Comparison of ENCODE assay signal across 1 cellular context in the genomic region with DNA sequence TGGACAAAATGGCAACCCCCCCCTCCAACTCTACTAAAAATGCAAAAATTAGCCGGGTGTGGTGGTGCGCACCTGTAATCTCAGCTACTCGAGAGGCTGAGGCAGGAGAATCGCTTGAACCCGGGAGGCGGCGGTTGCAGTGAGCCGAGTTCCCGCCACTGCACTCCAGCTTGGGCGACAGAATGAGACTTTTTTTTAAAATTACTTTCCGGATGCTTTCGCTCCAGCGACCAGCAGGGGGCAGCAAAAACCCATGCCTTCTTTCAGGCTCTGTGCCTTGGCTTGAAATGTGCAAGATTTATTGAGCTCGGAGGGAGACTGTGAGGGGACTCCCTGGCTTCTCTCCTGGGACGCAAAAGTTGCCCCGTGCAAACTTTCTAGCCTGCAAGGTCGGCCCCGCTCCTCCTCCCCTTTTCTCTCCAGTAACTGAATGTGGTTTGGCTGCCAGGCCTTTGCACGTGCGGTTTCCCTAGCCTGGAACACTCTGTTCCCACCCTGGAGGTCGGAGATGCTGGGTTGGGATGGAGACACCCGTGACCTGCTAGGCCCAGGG.
TF ChIP-seq lines count a peak whose summit lies in the region.

No MANE protein-coding gene starts in this region.

TF ChIP-seq in H1, 55 proteins besides CTCF, POLR2A, EP300 and RAD21 (continued from another document):
- TF ChIP-seq YY1 (IDR thresholded peaks at IDR 0.05; ENCODE audit: low read depth, low read length) (no peak), CTBP2 (IDR thresholded peaks at IDR 0.05; ENCODE audit: borderline replicate concordance, insufficient read depth, insufficient read length, low read length) (no peak)
- TF ChIP-seq, protein P1, sequence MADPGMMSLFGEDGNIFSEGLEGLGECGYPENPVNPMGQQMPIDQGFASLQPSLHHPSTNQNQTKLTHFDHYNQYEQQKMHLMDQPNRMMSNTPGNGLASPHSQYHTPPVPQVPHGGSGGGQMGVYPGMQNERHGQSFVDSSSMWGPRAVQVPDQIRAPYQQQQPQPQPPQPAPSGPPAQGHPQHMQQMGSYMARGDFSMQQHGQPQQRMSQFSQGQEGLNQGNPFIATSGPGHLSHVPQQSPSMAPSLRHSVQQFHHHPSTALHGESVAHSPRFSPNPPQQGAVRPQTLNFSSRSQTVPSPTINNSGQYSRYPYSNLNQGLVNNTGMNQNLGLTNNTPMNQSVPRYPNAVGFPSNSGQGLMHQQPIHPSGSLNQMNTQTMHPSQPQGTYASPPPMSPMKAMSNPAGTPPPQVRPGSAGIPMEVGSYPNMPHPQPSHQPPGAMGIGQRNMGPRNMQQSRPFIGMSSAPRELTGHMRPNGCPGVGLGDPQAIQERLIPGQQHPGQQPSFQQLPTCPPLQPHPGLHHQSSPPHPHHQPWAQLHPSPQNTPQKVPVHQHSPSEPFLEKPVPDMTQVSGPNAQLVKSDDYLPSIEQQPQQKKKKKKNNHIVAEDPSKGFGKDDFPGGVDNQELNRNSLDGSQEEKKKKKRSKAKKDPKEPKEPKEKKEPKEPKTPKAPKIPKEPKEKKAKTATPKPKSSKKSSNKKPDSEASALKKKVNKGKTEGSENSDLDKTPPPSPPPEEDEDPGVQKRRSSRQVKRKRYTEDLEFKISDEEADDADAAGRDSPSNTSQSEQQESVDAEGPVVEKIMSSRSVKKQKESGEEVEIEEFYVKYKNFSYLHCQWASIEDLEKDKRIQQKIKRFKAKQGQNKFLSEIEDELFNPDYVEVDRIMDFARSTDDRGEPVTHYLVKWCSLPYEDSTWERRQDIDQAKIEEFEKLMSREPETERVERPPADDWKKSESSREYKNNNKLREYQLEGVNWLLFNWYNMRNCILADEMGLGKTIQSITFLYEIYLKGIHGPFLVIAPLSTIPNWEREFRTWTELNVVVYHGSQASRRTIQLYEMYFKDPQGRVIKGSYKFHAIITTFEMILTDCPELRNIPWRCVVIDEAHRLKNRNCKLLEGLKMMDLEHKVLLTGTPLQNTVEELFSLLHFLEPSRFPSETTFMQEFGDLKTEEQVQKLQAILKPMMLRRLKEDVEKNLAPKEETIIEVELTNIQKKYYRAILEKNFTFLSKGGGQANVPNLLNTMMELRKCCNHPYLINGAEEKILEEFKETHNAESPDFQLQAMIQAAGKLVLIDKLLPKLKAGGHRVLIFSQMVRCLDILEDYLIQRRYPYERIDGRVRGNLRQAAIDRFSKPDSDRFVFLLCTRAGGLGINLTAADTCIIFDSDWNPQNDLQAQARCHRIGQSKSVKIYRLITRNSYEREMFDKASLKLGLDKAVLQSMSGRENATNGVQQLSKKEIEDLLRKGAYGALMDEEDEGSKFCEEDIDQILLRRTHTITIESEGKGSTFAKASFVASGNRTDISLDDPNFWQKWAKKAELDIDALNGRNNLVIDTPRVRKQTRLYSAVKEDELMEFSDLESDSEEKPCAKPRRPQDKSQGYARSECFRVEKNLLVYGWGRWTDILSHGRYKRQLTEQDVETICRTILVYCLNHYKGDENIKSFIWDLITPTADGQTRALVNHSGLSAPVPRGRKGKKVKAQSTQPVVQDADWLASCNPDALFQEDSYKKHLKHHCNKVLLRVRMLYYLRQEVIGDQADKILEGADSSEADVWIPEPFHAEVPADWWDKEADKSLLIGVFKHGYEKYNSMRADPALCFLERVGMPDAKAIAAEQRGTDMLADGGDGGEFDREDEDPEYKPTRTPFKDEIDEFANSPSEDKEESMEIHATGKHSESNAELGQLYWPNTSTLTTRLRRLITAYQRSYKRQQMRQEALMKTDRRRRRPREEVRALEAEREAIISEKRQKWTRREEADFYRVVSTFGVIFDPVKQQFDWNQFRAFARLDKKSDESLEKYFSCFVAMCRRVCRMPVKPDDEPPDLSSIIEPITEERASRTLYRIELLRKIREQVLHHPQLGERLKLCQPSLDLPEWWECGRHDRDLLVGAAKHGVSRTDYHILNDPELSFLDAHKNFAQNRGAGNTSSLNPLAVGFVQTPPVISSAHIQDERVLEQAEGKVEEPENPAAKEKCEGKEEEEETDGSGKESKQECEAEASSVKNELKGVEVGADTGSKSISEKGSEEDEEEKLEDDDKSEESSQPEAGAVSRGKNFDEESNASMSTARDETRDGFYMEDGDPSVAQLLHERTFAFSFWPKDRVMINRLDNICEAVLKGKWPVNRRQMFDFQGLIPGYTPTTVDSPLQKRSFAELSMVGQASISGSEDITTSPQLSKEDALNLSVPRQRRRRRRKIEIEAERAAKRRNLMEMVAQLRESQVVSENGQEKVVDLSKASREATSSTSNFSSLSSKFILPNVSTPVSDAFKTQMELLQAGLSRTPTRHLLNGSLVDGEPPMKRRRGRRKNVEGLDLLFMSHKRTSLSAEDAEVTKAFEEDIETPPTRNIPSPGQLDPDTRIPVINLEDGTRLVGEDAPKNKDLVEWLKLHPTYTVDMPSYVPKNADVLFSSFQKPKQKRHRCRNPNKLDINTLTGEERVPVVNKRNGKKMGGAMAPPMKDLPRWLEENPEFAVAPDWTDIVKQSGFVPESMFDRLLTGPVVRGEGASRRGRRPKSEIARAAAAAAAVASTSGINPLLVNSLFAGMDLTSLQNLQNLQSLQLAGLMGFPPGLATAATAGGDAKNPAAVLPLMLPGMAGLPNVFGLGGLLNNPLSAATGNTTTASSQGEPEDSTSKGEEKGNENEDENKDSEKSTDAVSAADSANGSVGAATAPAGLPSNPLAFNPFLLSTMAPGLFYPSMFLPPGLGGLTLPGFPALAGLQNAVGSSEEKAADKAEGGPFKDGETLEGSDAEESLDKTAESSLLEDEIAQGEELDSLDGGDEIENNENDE (IDR thresholded peaks at IDR 0.05; ENCODE audit: insufficient replicate concordance, low read length), result no peak
